Comparison of ENCODE assay signal across 18 cellular contexts in genomic region chr5:137254695-137255094, GRCh38.
A peak's percentile ranks its signal among the peaks of the same experiment; 100 is the strongest.
DNase-seq lines count a peak whose midpoint lies in the region; ATAC-seq and TF ChIP-seq lines count a peak whose summit lies in the region.
"Had no signal": no experiment of that assay in that cellular context is flagged by ENCODE, and none has a peak within 500 bp of the region (broad histone marks: within the 10 kb centered on the region; RNA-seq: fewer than 3 reads in every experiment).

No MANE protein-coding gene starts in this region.

- 40 to 56% methylated on average over 2 of the region's 2 CpGs for WGBS in heart right ventricle, 2 donors

- in situ Hi-C loops in G401 (cut with HindIII; ENCODE audit: low sequenced_read_pairs) (no loop called here), gastrocnemius medialis (cut with MboI; ENCODE audit: low sequenced_read_pairs in 4 of 4) (no loop called here)

- H3K9me3 Mint-ChIP-seq in CD8-positive, alpha-beta memory T cell = peaks cover 0 to 7% (median 5%) of the 10 kb centered on the region in 5 donors
- no peaks in the 10 kb centered on the region for H3K9me3 Mint-ChIP-seq in type B pancreatic cell
- H3K9me3 Mint-ChIP-seq: activated CD8-positive, alpha-beta T cell treated with anti-CD3 and anti-CD28 coated beads for 36 hours; dendritic cell treated with granulocyte-macrophage colony-stimulating factor and Interleukin-4, amounts not matched to agents 40 ng/mL and 50 ng/mL, for 4 days had no signal

- ATAC-seq in heart right ventricle (peak in 6 of 8 donors; percentile 39 to 82 (median 63)), gastrocnemius medialis (peak; percentile 74 to 79)
- ATAC-seq in activated CD4-positive, CD25-positive, alpha-beta regulatory T cell treated with anti-CD3 and anti-CD28 coated beads, Interleukin-2, amount 50 U/mL, for 24 hours = no peak
- ATAC-seq: activated CD8-positive, alpha-beta T cell treated with anti-CD3 and anti-CD28 coated beads for 36 hours; esophagus mucosa; right lobe of liver had no signal

- no peak overlapping the region for H3K4me3 ChIP-seq in heart right ventricle
- H3K4me3 ChIP-seq in gastrocnemius medialis = no peak overlapping the region
- no peak overlapping the region for H3K4me3 ChIP-seq in CD8-positive, alpha-beta memory T cell (ENCODE audit: low read length)
- H3K4me3 ChIP-seq: right lobe of liver had no signal

- CTCF ChIA-PET in CD8-positive, alpha-beta memory T cell (lab: Charles Lee) = no interaction called here

- intact Hi-C loops in heart right ventricle (cut with DNase I) = no loop called here
- intact Hi-C loops in gastrocnemius medialis (cut with DNase I; ENCODE audit: low total_unique reads) = no loop called here

- no peak overlapping the region for H3K27ac Mint-ChIP-seq in CD8-positive, alpha-beta memory T cell
- H3K27ac Mint-ChIP-seq in type B pancreatic cell = no peak overlapping the region
- H3K27ac Mint-ChIP-seq: activated CD8-positive, alpha-beta T cell treated with anti-CD3 and anti-CD28 coated beads for 36 hours; dendritic cell treated with granulocyte-macrophage colony-stimulating factor and Interleukin-4, amounts not matched to agents 40 ng/mL and 50 ng/mL, for 4 days; memory B cell; nephron progenitor cell had no signal

- H3K36me3 Mint-ChIP-seq in CD8-positive, alpha-beta memory T cell = peaks cover 0 to 1% (median 0%) of the 10 kb centered on the region in 3 donors
- no peaks in the 10 kb centered on the region for H3K36me3 Mint-ChIP-seq in type B pancreatic cell
- H3K36me3 Mint-ChIP-seq: memory B cell had no signal

- H3K36me3 ChIP-seq in heart right ventricle = no peaks in the 10 kb centered on the region
- no peaks in the 10 kb centered on the region for H3K36me3 ChIP-seq in gastrocnemius medialis
- H3K36me3 ChIP-seq in CD8-positive, alpha-beta memory T cell (ENCODE audit: insufficient read depth, low read length) = no peaks in the 10 kb centered on the region
- H3K36me3 ChIP-seq: right lobe of liver had no signal

- H3K27me3 Mint-ChIP-seq in CD8-positive, alpha-beta memory T cell = peaks cover 0 to 13% of the 10 kb centered on the region in 2 donors
- H3K27me3 Mint-ChIP-seq in type B pancreatic cell = no peaks in the 10 kb centered on the region

- peak; percentile 98 for DNase-seq in G401 (ENCODE audit: low spot score)
- DNase-seq in cerebellar nuclear complex (lab: John Stamatoyannopoulos, UW) = peak; percentile 71 to 95
- DNase-seq in heart right ventricle = no peak
- peak; percentile 19 to 28 for DNase-seq in gastrocnemius medialis
- no peak for DNase-seq in NCI-H1436 treated with DMSO at 0.1 percent for 48 hours (lab: John Stamatoyannopoulos, UW)
- DNase-seq in CD8-positive, alpha-beta memory T cell = no peak
- DNase-seq in type B pancreatic cell (ENCODE audit: extremely low spot score, unreplicated experiment) = no peak
- DNase-seq: activated CD8-positive, alpha-beta T cell treated with anti-CD3 and anti-CD28 coated beads for 36 hours; Calu3; NCI-H82; nephron progenitor cell; right lobe of liver; stimulated activated CD4-positive, alpha-beta T cell treated with anti-CD3 and anti-CD28 coated beads, Interleukin-2, amount 100 ng/mL, for 48 hours; SW 1271 had no signal

- no peaks in the 10 kb centered on the region for H3K4me1 Mint-ChIP-seq in CD8-positive, alpha-beta memory T cell
- H3K4me1 Mint-ChIP-seq in type B pancreatic cell (ENCODE audit: unreplicated experiment) = peaks cover 5% of the 10 kb centered on the region
- H3K4me1 Mint-ChIP-seq: memory B cell, nephron progenitor cell had no signal

- H3K9me3 ChIP-seq in heart right ventricle (no peaks in the 10 kb centered on the region), gastrocnemius medialis (no peaks in the 10 kb centered on the region)
- H3K9me3 ChIP-seq in CD8-positive, alpha-beta memory T cell (ENCODE audit: low read length) = no peaks in the 10 kb centered on the region
- H3K9me3 ChIP-seq: right lobe of liver had no signal

- TF ChIP-seq CTCF in heart right ventricle (IDR thresholded peaks at IDR 0.05) = no peak
- TF ChIP-seq CTCF in gastrocnemius medialis (IDR thresholded peaks at IDR 0.05 in 4 of 5, conservative IDR thresholded peaks at IDR 0.05 in 1 of 5) = no peak
- TF ChIP-seq CTCF in type B pancreatic cell (conservative IDR thresholded peaks at IDR 0.05) = no peak

- POLR2A ChIA-PET in CD8-positive, alpha-beta memory T cell (lab: Charles Lee) = no interaction called here

- no peak overlapping the region for H3K4me3 Mint-ChIP-seq in CD8-positive, alpha-beta memory T cell
- H3K4me3 Mint-ChIP-seq in type B pancreatic cell = no peak overlapping the region
- H3K4me3 Mint-ChIP-seq: activated CD8-positive, alpha-beta T cell treated with anti-CD3 and anti-CD28 coated beads for 36 hours; dendritic cell treated with granulocyte-macrophage colony-stimulating factor and Interleukin-4, amounts not matched to agents 40 ng/mL and 50 ng/mL, for 4 days; memory B cell; nephron progenitor cell had no signal

- H3K27me3 ChIP-seq in heart right ventricle (no peaks in the 10 kb centered on the region), gastrocnemius medialis (no peaks in the 10 kb centered on the region)
- H3K27me3 ChIP-seq in CD8-positive, alpha-beta memory T cell (ENCODE audit: insufficient read depth, low read length, poor library complexity, severe bottlenecking) = no peaks in the 10 kb centered on the region
- H3K27me3 ChIP-seq: right lobe of liver had no signal

- TF ChIP-seq POLR2A in gastrocnemius medialis (IDR thresholded peaks at IDR 0.05) = no peak

- H3K27ac ChIP-seq in heart right ventricle = peak overlapping the region in 5 of 10 donors; percentile 26 to 62 (median 41)
- H3K27ac ChIP-seq in gastrocnemius medialis = peak overlapping the region; percentile 43 to 59 (median 56)
- H3K27ac ChIP-seq in CD8-positive, alpha-beta memory T cell (ENCODE audit: low read depth, low read length) = no peak overlapping the region
- H3K27ac ChIP-seq: right lobe of liver had no signal

- peaks cover 0 to 34% (median 16%) of the 10 kb centered on the region in 9 donors for H3K4me1 ChIP-seq in heart right ventricle
- H3K4me1 ChIP-seq in gastrocnemius medialis = peaks cover 10 to 17% of the 10 kb centered on the region in 2 donors
- no peaks in the 10 kb centered on the region for H3K4me1 ChIP-seq in CD8-positive, alpha-beta memory T cell (ENCODE audit: insufficient read depth, low read length)
- H3K4me1 ChIP-seq: right lobe of liver had no signal

Comparison
In these comparisons a context has a peak if more than half of its experiments do, and no peak if none do; other contexts are left out.
1. DNase-seq: peak in G401 (single experiment), cerebellar nuclear complex (2 of 2) and gastrocnemius medialis (2 of 2); none in heart right ventricle (0 of 2), NCI-H1436 treated with DMSO at 0.1 percent for 48 hours (single experiment), CD8-positive, alpha-beta memory T cell (0 of 5) and type B pancreatic cell (single experiment).
2. ATAC-seq: peak in heart right ventricle (6 of 8) and gastrocnemius medialis (2 of 2); none in activated CD4-positive, CD25-positive, alpha-beta regulatory T cell treated with anti-CD3 and anti-CD28 coated beads, Interleukin-2, amount 50 U/mL, for 24 hours (0 of 2).